In the genomic region with DNA sequence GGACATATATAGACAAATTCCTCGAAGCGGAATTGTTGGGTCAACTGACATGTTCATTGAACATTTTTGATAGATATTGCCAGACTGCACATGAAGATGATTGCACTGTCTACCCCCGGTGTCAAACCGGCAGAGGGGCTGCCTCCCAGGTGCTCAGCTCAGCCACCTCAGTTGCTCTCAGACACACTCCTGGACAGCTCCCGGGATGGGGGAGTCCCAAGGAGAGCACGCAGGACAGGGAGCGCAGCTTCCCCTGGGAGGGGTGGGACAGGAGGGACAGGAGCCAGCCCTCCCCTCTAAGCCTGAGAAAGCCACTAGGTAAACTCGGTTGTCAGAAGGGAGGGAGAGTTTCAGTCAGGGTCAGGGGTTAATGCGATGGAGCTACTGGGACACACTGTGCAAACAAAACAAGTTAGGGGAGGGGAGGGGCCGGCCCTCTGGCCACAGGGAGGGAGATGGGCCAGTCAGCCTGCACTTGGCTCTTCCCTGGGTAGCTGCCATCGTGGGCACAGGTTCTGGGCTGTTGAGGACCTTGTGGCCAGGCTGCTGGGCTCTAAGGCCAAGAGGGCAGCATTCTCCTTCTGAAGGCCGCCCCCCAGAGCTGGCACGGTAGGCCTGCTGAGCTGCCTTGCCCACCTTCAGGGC, we compare ENCODE assay signal across 20 cellular contexts. TPM values are rescaled to one million over a fixed set of nuclear protein-coding genes. Genes with fewer than 3 reads are reported as not detected.
"Had no signal": no experiment of that assay in that cellular context is flagged by ENCODE, and none has a peak within 500 bp of the region (broad histone marks: within the 10 kb centered on the region; RNA-seq: fewer than 3 reads in every experiment).

No MANE protein-coding gene starts in this region.

- DNase-seq: activated CD4-positive, alpha-beta T cell treated with anti-CD3 and anti-CD28 coated beads, Interleukin-2, amount 10 ng/mL, durations not matched to agents 24 days and 14 days; activated CD8-positive, alpha-beta memory T cell treated with anti-CD3 and anti-CD28 coated beads, Interleukin-2, amount 10 ng/mL, durations not matched to agents 7 days and 5 days; activated CD8-positive, alpha-beta T cell treated with anti-CD3 and anti-CD28 coated beads for 36 hours; activated gamma-delta T cell; activated naive CD4-positive, alpha-beta T cell treated with anti-CD3 and anti-CD28 coated beads, Interleukin-2, amount 50 U/mL, for 16 hours; activated naive CD8-positive, alpha-beta T cell treated with anti-CD3 and anti-CD28 coated beads, Interleukin-2, amount 50 U/mL, for 24 hours; anterior cingulate cortex; body of pancreas; cortex of kidney; foreskin fibroblast; heart right ventricle; islet precursor cell; left cardiac atrium; mesendoderm; mucosa of descending colon; stimulated activated CD4-positive, alpha-beta T cell treated with anti-CD3 and anti-CD28 coated beads, Interleukin-4, amount 100 ng/mL, for 1 hour; stimulated activated naive CD4-positive, alpha-beta T cell had no signal

- ATAC-seq: activated CD4-positive, CD25-positive, alpha-beta regulatory T cell treated with anti-CD3 and anti-CD28 coated beads, Interleukin-2, amount 50 U/mL, for 24 hours; activated CD8-positive, alpha-beta memory T cell treated with anti-CD3 and anti-CD28 coated beads, Interleukin-2, amount 10 ng/mL, durations not matched to agents 7 days and 5 days; activated CD8-positive, alpha-beta T cell treated with anti-CD3 and anti-CD28 coated beads for 36 hours; activated naive CD8-positive, alpha-beta T cell treated with anti-CD3 and anti-CD28 coated beads, Interleukin-2, amount 50 U/mL, for 24 hours; body of pancreas; heart right ventricle; left cardiac atrium; mucosa of descending colon had no signal

RNA-seq across cellular contexts. Expression of a gene that starts 38.2 kb away (rescaled TPM):
- polyA plus RNA-seq: fibroblast of lung, neural cell had no signal
